In the genomic region with DNA sequence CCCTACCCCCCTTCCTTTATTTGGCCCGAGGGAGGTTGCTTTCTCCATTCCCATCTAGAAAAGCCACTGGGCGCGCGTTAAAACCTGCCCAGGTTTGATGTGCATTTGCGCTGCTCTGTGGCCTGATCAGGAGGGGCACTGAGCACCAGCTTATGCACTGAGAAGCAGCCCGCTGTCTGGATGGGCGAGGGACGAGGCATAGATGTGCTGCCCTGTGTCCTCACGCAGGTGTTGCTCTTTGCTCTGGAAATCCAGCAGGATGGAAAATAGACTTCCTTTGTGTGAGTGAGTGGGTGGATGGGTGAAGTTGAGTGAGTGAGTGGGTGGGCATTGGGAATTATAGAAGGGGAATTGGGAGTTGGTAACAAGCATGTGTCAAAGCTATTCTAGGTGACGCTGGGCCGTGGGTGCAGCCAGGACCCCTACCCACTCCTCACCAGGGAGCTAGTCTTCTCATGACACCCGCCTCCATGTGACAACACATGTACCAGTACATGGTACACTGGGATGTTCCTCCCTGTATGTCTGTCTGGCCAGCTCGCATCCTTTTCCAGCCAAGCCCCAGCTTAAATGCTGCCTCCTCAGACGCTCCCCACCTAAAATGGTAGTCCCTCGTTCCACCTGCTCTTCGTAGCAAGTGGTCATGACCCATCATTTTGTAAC, we compare ENCODE assay signal across 2 cellular contexts.
TF ChIP-seq lines count a peak whose summit lies in the region.

No MANE protein-coding gene starts in this region.

TF ChIP-seq in K562, 482 proteins besides CTCF, POLR2A, EP300 and RAD21:
- TF ChIP-seq HMGN3 (IDR thresholded peaks at IDR 0.05; ENCODE audit: borderline replicate concordance, extremely low read depth, insufficient read length, low read depth, low read length) (no peak), TFE3 (CRISPR knock-in tag; IDR thresholded peaks at IDR 0.05) (no peak), DLX4 (CRISPR knock-in tag; IDR thresholded peaks at IDR 0.05) (no peak), EGR1 (conservative IDR thresholded peaks at IDR 0.05) (peak; percentile 43; the same call in 1 of the 2 replicates), FOXM1 (IDR thresholded peaks at IDR 0.05; ENCODE audit: low read depth) (no peak), FOXM1 (CRISPR knock-in tag; IDR thresholded peaks at IDR 0.05; ENCODE audit: low read depth) (no peak)

TF ChIP-seq in HEK293T, 16 proteins besides CTCF, POLR2A, EP300 and RAD21:
- TF ChIP-seq LEF1 (IDR thresholded peaks at IDR 0.05; ENCODE audit: borderline replicate concordance) (no peak), FOXA1 (IDR thresholded peaks at IDR 0.05) (no peak), FOXM1 (IDR thresholded peaks at IDR 0.05; ENCODE audit: borderline replicate concordance) (no peak), CTBP1 (IDR thresholded peaks at IDR 0.05; ENCODE audit: borderline replicate concordance) (no peak), L3MBTL2 (conservative IDR thresholded peaks at IDR 0.05) (no peak)
